ENCODE assay signal across 9 cellular contexts in genomic region chr16:68319185-68319908, GRCh38. TPM values are rescaled to one million over a fixed set of nuclear protein-coding genes. Genes with fewer than 3 reads are reported as not detected.
A peak's percentile ranks its signal among the peaks of the same experiment; 100 is the strongest.
DNase-seq lines count a peak whose midpoint lies in the region; ATAC-seq lines count a peak whose summit lies in the region.
"Had no signal": no experiment of that assay in that cellular context is flagged by ENCODE, and none has a peak within 500 bp of the region (broad histone marks: within the 10 kb centered on the region; RNA-seq: fewer than 3 reads in every experiment).

No MANE protein-coding gene starts in this region.

- no peaks in the 10 kb centered on the region for H3K9me3 ChIP-seq in MG63
- H3K9me3 ChIP-seq: esophagus muscularis mucosa had no signal

- CTCF ChIA-PET in activated CD4-positive, alpha-beta T cell treated with anti-CD3 and anti-CD28 coated beads, Interleukin-2, amount 10 ng/mL, durations not matched to agents 7 days and 5 days (lab: Charles Lee), result interaction anchor here (0.6 to 3.4 kb wide), 7 partner anchors 9 to 73 kb away, joined by 3 to 13 read pairs (median 6); partner anchors contain the start of genes PRMT7, SLC7A6 and SLC7A6OS

- H3K4me3 Mint-ChIP-seq in activated CD4-positive, alpha-beta T cell treated with anti-CD3 and anti-CD28 coated beads, Interleukin-2, amount 10 ng/mL, durations not matched to agents 7 days and 5 days, result no peak overlapping the region
- peak overlapping the region; percentile 15 for H3K4me3 Mint-ChIP-seq in activated naive CD8-positive, alpha-beta T cell treated with anti-CD3 and anti-CD28 coated beads, Interleukin-2, amount 50 U/mL, for 24 hours
- H3K4me3 Mint-ChIP-seq in stimulated activated effector memory CD8-positive, alpha-beta T cell treated with anti-CD3 and anti-CD28 coated beads, Interleukin-12 subunit alpha, Interleukin-12 subunit beta, amount 100 ng/mL, for 72 hours, result peak overlapping the region; percentile 37

- peaks cover 29% of the 10 kb centered on the region for H3K36me3 Mint-ChIP-seq in activated CD4-positive, alpha-beta T cell treated with anti-CD3 and anti-CD28 coated beads, Interleukin-2, amount 10 ng/mL, durations not matched to agents 7 days and 5 days (ENCODE audit: low read depth)
- H3K36me3 Mint-ChIP-seq in activated naive CD8-positive, alpha-beta T cell treated with anti-CD3 and anti-CD28 coated beads, Interleukin-2, amount 50 U/mL, for 24 hours (ENCODE audit: low read depth), result peaks cover 33% of the 10 kb centered on the region
- H3K36me3 Mint-ChIP-seq in stimulated activated effector memory CD8-positive, alpha-beta T cell treated with anti-CD3 and anti-CD28 coated beads, Interleukin-12 subunit alpha, Interleukin-12 subunit beta, amount 100 ng/mL, for 72 hours, result peaks cover 83% of the 10 kb centered on the region

- peaks cover 24% of the 10 kb centered on the region for H3K4me1 Mint-ChIP-seq in activated CD4-positive, alpha-beta T cell treated with anti-CD3 and anti-CD28 coated beads, Interleukin-2, amount 10 ng/mL, durations not matched to agents 7 days and 5 days
- H3K4me1 Mint-ChIP-seq in activated naive CD8-positive, alpha-beta T cell treated with anti-CD3 and anti-CD28 coated beads, Interleukin-2, amount 50 U/mL, for 24 hours, result peaks cover 23% of the 10 kb centered on the region
- H3K4me1 Mint-ChIP-seq in stimulated activated effector memory CD8-positive, alpha-beta T cell treated with anti-CD3 and anti-CD28 coated beads, Interleukin-12 subunit alpha, Interleukin-12 subunit beta, amount 100 ng/mL, for 72 hours, result peaks cover 19% of the 10 kb centered on the region

- no peak overlapping the region for H3K27ac Mint-ChIP-seq in activated CD4-positive, alpha-beta T cell treated with anti-CD3 and anti-CD28 coated beads, Interleukin-2, amount 10 ng/mL, durations not matched to agents 7 days and 5 days
- H3K27ac Mint-ChIP-seq in activated naive CD8-positive, alpha-beta T cell treated with anti-CD3 and anti-CD28 coated beads, Interleukin-2, amount 50 U/mL, for 24 hours, result peak overlapping the region; percentile 78
- peak overlapping the region; percentile 82 for H3K27ac Mint-ChIP-seq in stimulated activated effector memory CD8-positive, alpha-beta T cell treated with anti-CD3 and anti-CD28 coated beads, Interleukin-12 subunit alpha, Interleukin-12 subunit beta, amount 100 ng/mL, for 72 hours

- no peaks in the 10 kb centered on the region for H3K9me3 Mint-ChIP-seq in activated CD4-positive, alpha-beta T cell treated with anti-CD3 and anti-CD28 coated beads, Interleukin-2, amount 10 ng/mL, durations not matched to agents 7 days and 5 days
- no peaks in the 10 kb centered on the region for H3K9me3 Mint-ChIP-seq in activated naive CD8-positive, alpha-beta T cell treated with anti-CD3 and anti-CD28 coated beads, Interleukin-2, amount 50 U/mL, for 24 hours
- H3K9me3 Mint-ChIP-seq in stimulated activated effector memory CD8-positive, alpha-beta T cell treated with anti-CD3 and anti-CD28 coated beads, Interleukin-12 subunit alpha, Interleukin-12 subunit beta, amount 100 ng/mL, for 72 hours, result no peaks in the 10 kb centered on the region

- peak; percentile 100 for ATAC-seq in activated naive CD8-positive, alpha-beta T cell treated with anti-CD3 and anti-CD28 coated beads, Interleukin-2, amount 50 U/mL, for 24 hours
- peak; percentile 100 for ATAC-seq in stimulated activated effector memory CD8-positive, alpha-beta T cell treated with anti-CD3 and anti-CD28 coated beads, Interleukin-12 subunit alpha, Interleukin-12 subunit beta, amount 100 ng/mL, for 72 hours

- no peaks in the 10 kb centered on the region for H3K27me3 Mint-ChIP-seq in activated CD4-positive, alpha-beta T cell treated with anti-CD3 and anti-CD28 coated beads, Interleukin-2, amount 10 ng/mL, durations not matched to agents 7 days and 5 days
- H3K27me3 Mint-ChIP-seq in activated naive CD8-positive, alpha-beta T cell treated with anti-CD3 and anti-CD28 coated beads, Interleukin-2, amount 50 U/mL, for 24 hours, result no peaks in the 10 kb centered on the region

- no peak overlapping the region for H3K4me3 ChIP-seq in MG63
- H3K4me3 ChIP-seq: esophagus muscularis mucosa had no signal

- POLR2A ChIA-PET in activated CD4-positive, alpha-beta T cell treated with anti-CD3 and anti-CD28 coated beads, Interleukin-2, amount 10 ng/mL, durations not matched to agents 7 days and 5 days (lab: Charles Lee), result interaction anchor here (0.7 kb wide), 1 partner anchor 235 kb away, joined by 3 read pairs; no protein-coding TSS in a partner anchor

- peak; percentile 52 to 61 for DNase-seq in activated CD4-positive, alpha-beta T cell treated with anti-CD3 and anti-CD28 coated beads, Interleukin-2, amount 50 U/mL, for 48 hours
- DNase-seq in activated CD4-positive, alpha-beta T cell treated with anti-CD3 and anti-CD28 coated beads, Interleukin-2, amount 10 ng/mL, durations not matched to agents 7 days and 5 days, result no peak
- DNase-seq in NCI-H187 treated with DMSO at 0.1 percent for 48 hours (lab: John Stamatoyannopoulos, UW) (peak; percentile 73), T1000 (lab: John Stamatoyannopoulos, UW) (no peak), GF-D8 (lab: John Stamatoyannopoulos, UW) (no peak), MG63 (no peak)
- DNase-seq in activated naive CD8-positive, alpha-beta T cell treated with anti-CD3 and anti-CD28 coated beads, Interleukin-2, amount 50 U/mL, for 24 hours, result peak; percentile 67
- peak; percentile 46 to 74 for DNase-seq in stimulated activated effector memory CD8-positive, alpha-beta T cell treated with anti-CD3 and anti-CD28 coated beads, Interleukin-12 subunit alpha, Interleukin-12 subunit beta, amount 100 ng/mL, for 72 hours (ENCODE audit: low spot score in 2 of 2)

- H3K36me3 ChIP-seq in MG63, result no peaks in the 10 kb centered on the region; the same call in 1 of the 2 replicates

- no peaks in the 10 kb centered on the region for H3K27me3 ChIP-seq in MG63
- H3K27me3 ChIP-seq: esophagus muscularis mucosa had no signal

RNA-seq across cellular contexts. Expression of gene PRMT7, which starts 8.5 kb away (rescaled TPM):
- 10 to 100 TPM; 76.9 TPM for total RNA-seq in activated CD4-positive, alpha-beta T cell treated with anti-CD3 and anti-CD28 coated beads, Interleukin-2, amount 10 ng/mL, durations not matched to agents 7 days and 5 days
- total RNA-seq in MG63 (2014; rRNA removed; shearing (Covaris generic); ENCODE audit: low replicate concordance), result 42.5 and 81.1 TPM in 2 replicates

RNA-seq across cellular contexts. Expression of gene SLC7A6OS, which starts 8.6 kb away (rescaled TPM):
- 10 to 100 TPM; 25.9 to 28.6 TPM for total RNA-seq in activated CD4-positive, alpha-beta T cell treated with anti-CD3 and anti-CD28 coated beads, Interleukin-2, amount 10 ng/mL, durations not matched to agents 7 days and 5 days
- total RNA-seq in MG63 (2014; rRNA removed; shearing (Covaris generic); ENCODE audit: low replicate concordance), result 5.5 and 5.7 TPM in 2 replicates

RNA-seq across cellular contexts. Expression of gene SLC7A6, which starts 55.0 kb away (rescaled TPM):
- 100 to 1,000 TPM; 116 to 130 TPM for total RNA-seq in activated CD4-positive, alpha-beta T cell treated with anti-CD3 and anti-CD28 coated beads, Interleukin-2, amount 10 ng/mL, durations not matched to agents 7 days and 5 days
- total RNA-seq in MG63 (2014; rRNA removed; shearing (Covaris generic); ENCODE audit: low replicate concordance), result 3.9 and 6.5 TPM in 2 replicates

Comparison
In these comparisons a context has a peak if more than half of its experiments do, and no peak if none do; other contexts are left out.
1. DNase-seq: peak in activated CD4-positive, alpha-beta T cell treated with anti-CD3 and anti-CD28 coated beads, Interleukin-2, amount 50 U/mL, for 48 hours (2 of 2), NCI-H187 treated with DMSO at 0.1 percent for 48 hours (single experiment), activated naive CD8-positive, alpha-beta T cell treated with anti-CD3 and anti-CD28 coated beads, Interleukin-2, amount 50 U/mL, for 24 hours (single experiment) and stimulated activated effector memory CD8-positive, alpha-beta T cell treated with anti-CD3 and anti-CD28 coated beads, Interleukin-12 subunit alpha, Interleukin-12 subunit beta, amount 100 ng/mL, for 72 hours (2 of 2); none in activated CD4-positive, alpha-beta T cell treated with anti-CD3 and anti-CD28 coated beads, Interleukin-2, amount 10 ng/mL, durations not matched to agents 7 days and 5 days (single experiment), T1000 (single experiment), GF-D8 (single experiment) and MG63 (single experiment).
2. RNA of gene SLC7A6, which starts 55.0 kb away (total RNA-seq): 116 to 130 TPM in activated CD4-positive, alpha-beta T cell treated with anti-CD3 and anti-CD28 coated beads, Interleukin-2, amount 10 ng/mL, durations not matched to agents 7 days and 5 days; 3.9 to 6.5 TPM in MG63; every median in the first group is over 10 times any median in the second.